ENCODE assay signal across 2 cellular contexts in genomic region chr6:10399451-10399850, GRCh38.
TF ChIP-seq lines count a peak whose summit lies in the region.

No MANE protein-coding gene starts in this region.

TF ChIP-seq in GM23338, 12 proteins besides CTCF, POLR2A, EP300 and RAD21 (continued from another document):
- TF ChIP-seq, protein P1, sequence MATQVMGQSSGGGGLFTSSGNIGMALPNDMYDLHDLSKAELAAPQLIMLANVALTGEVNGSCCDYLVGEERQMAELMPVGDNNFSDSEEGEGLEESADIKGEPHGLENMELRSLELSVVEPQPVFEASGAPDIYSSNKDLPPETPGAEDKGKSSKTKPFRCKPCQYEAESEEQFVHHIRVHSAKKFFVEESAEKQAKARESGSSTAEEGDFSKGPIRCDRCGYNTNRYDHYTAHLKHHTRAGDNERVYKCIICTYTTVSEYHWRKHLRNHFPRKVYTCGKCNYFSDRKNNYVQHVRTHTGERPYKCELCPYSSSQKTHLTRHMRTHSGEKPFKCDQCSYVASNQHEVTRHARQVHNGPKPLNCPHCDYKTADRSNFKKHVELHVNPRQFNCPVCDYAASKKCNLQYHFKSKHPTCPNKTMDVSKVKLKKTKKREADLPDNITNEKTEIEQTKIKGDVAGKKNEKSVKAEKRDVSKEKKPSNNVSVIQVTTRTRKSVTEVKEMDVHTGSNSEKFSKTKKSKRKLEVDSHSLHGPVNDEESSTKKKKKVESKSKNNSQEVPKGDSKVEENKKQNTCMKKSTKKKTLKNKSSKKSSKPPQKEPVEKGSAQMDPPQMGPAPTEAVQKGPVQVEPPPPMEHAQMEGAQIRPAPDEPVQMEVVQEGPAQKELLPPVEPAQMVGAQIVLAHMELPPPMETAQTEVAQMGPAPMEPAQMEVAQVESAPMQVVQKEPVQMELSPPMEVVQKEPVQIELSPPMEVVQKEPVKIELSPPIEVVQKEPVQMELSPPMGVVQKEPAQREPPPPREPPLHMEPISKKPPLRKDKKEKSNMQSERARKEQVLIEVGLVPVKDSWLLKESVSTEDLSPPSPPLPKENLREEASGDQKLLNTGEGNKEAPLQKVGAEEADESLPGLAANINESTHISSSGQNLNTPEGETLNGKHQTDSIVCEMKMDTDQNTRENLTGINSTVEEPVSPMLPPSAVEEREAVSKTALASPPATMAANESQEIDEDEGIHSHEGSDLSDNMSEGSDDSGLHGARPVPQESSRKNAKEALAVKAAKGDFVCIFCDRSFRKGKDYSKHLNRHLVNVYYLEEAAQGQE (IDR thresholded peaks at IDR 0.05; ENCODE audit: unreplicated experiment) = no peak
- TF ChIP-seq STAT1 (IDR thresholded peaks at IDR 0.05; ENCODE audit: unreplicated experiment) (no peak), ZNF462 (CRISPR knock-in tag; IDR thresholded peaks at IDR 0.05) (no peak), ZNF114 (CRISPR knock-in tag; IDR thresholded peaks at IDR 0.05) (no peak), CREB1 (CRISPR knock-in tag; IDR thresholded peaks at IDR 0.05; ENCODE audit: low read depth) (no peak)
TF ChIP-seq in GM23338: peak in this region for 0.

TF ChIP-seq in SK-N-SH treated with all-trans-retinoic acid at 6 μM for 48 hours, 23 proteins besides CTCF, POLR2A, EP300 and RAD21 (continued from another document):
- TF ChIP-seq SNAI2 (CRISPR knock-in tag; IDR thresholded peaks at IDR 0.05) = no peak
